3 cellular contexts compared by ENCODE assay signal in genomic region chr11:82848829-82849228, GRCh38.
TF ChIP-seq lines count a peak whose summit lies in the region.

No MANE protein-coding gene starts in this region.

TF ChIP-seq in A549, 52 proteins besides CTCF, POLR2A, EP300 and RAD21:
- peak; percentile 88 for TF ChIP-seq MAFK (IDR thresholded peaks at IDR 0.05; ENCODE audit: partially characterized antibody)
- no peak for TF ChIP-seq HEYL (CRISPR knock-in tag; IDR thresholded peaks at IDR 0.05)
- no peak for TF ChIP-seq EHF (CRISPR knock-in tag; IDR thresholded peaks at IDR 0.05)
- no peak for TF ChIP-seq TFCP2L1 (CRISPR knock-in tag; IDR thresholded peaks at IDR 0.05)
- TF ChIP-seq KDM5A (IDR thresholded peaks at IDR 0.05) = no peak
- TF ChIP-seq FOSL2 (IDR thresholded peaks at IDR 0.05) = no peak
- no peak for TF ChIP-seq FOSL2 (CRISPR knock-in tag; IDR thresholded peaks at IDR 0.05)

TF ChIP-seq in IMR-90, 13 proteins besides CTCF, POLR2A, EP300 and RAD21:
- TF ChIP-seq MAFK (IDR thresholded peaks at IDR 0.05; ENCODE audit: low read depth, low read length) = peak; percentile 92
- TF ChIP-seq MXI1 (IDR thresholded peaks at IDR 0.05; ENCODE audit: borderline replicate concordance, low read depth, low read length) = no peak
- TF ChIP-seq FOS (IDR thresholded peaks at IDR 0.05; ENCODE audit: low read depth, low read length) = no peak

TF ChIP-seq in H1, 55 proteins besides CTCF, POLR2A, EP300 and RAD21:
- TF ChIP-seq MAFK (IDR thresholded peaks at IDR 0.05; ENCODE audit: low read depth, low read length) (peak; percentile 40; the same call in 1 of the 2 replicates), CREB1 (IDR thresholded peaks at IDR 0.05) (no peak)
